Comparison of ENCODE assay signal across 1 cellular context in the genomic region with DNA sequence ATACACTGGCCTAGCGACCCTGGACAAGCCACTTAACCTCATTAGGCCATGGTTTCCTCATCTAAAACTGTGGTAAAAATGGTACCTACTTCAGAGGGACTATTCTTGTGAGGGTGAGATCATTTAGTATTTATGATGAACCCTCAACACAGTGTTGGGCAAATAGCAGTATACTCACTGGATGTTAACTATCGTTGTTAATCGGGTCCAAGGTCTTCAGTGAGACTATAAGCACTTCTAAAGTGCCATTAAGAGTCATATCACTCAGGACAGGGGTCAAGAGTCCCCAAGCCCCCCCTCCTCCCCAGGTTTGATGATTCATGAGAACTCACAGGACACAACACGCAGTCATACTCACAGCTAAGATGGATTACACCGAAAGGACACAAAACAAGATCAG.
TF ChIP-seq lines count a peak whose summit lies in the region.

No MANE protein-coding gene starts in this region.

TF ChIP-seq in HepG2, 621 proteins besides CTCF, POLR2A, EP300 and RAD21:
- TF ChIP-seq CENPT (CRISPR knock-in tag; IDR thresholded peaks at IDR 0.05; ENCODE audit: low read depth) (no peak), ZNF768 (CRISPR knock-in tag; IDR thresholded peaks at IDR 0.05) (no peak), ZNF329 (CRISPR knock-in tag; IDR thresholded peaks at IDR 0.05; ENCODE audit: low read depth) (no peak), FOSL2 (CRISPR knock-in tag; IDR thresholded peaks at IDR 0.05) (0 out of 2 replicates have a peak, but pooled peaks have one; percentile 40), ZNF781 (CRISPR knock-in tag; IDR thresholded peaks at IDR 0.05; ENCODE audit: borderline replicate concordance, not compliant biosample characterization) (no peak), PLRG1 (conservative IDR thresholded peaks at IDR 0.05) (no peak), NBN (conservative IDR thresholded peaks at IDR 0.05) (no peak), CENPX (CRISPR knock-in tag; IDR thresholded peaks at IDR 0.05) (no peak), NR2F1 (CRISPR knock-in tag; IDR thresholded peaks at IDR 0.05) (peak in 1 of 2 experiments; percentile 61; a peak in 1 of 4 replicates)
- TF ChIP-seq, protein P1, sequence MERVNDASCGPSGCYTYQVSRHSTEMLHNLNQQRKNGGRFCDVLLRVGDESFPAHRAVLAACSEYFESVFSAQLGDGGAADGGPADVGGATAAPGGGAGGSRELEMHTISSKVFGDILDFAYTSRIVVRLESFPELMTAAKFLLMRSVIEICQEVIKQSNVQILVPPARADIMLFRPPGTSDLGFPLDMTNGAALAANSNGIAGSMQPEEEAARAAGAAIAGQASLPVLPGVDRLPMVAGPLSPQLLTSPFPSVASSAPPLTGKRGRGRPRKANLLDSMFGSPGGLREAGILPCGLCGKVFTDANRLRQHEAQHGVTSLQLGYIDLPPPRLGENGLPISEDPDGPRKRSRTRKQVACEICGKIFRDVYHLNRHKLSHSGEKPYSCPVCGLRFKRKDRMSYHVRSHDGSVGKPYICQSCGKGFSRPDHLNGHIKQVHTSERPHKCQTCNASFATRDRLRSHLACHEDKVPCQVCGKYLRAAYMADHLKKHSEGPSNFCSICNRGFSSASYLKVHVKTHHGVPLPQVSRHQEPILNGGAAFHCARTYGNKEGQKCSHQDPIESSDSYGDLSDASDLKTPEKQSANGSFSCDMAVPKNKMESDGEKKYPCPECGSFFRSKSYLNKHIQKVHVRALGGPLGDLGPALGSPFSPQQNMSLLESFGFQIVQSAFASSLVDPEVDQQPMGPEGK (CRISPR knock-in tag; IDR thresholded peaks at IDR 0.05): peak; percentile 35; the same call in 1 of the 2 replicates
- TF ChIP-seq, protein P2, sequence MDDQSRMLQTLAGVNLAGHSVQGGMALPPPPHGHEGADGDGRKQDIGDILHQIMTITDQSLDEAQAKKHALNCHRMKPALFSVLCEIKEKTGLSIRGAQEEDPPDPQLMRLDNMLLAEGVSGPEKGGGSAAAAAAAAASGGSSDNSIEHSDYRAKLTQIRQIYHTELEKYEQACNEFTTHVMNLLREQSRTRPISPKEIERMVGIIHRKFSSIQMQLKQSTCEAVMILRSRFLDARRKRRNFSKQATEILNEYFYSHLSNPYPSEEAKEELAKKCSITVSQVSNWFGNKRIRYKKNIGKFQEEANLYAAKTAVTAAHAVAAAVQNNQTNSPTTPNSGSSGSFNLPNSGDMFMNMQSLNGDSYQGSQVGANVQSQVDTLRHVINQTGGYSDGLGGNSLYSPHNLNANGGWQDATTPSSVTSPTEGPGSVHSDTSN (CRISPR knock-in tag; IDR thresholded peaks at IDR 0.05; ENCODE audit: borderline replicate concordance): no peak
